In genomic region chr16:6232060-6232459, GRCh38 we compare ENCODE assay signal across 21 cellular contexts.
DNase-seq lines count a peak whose midpoint lies in the region; ATAC-seq, FAIRE-seq and TF ChIP-seq lines count a peak whose summit lies in the region.
"Had no signal": no experiment of that assay in that cellular context is flagged by ENCODE, and none has a peak within 500 bp of the region (broad histone marks: within the 10 kb centered on the region; RNA-seq: fewer than 3 reads in every experiment).

No MANE protein-coding gene starts in this region.

- peaks cover 12% of the 10 kb centered on the region for H3K9me3 Mint-ChIP-seq in activated naive CD8-positive, alpha-beta T cell treated with anti-CD3 and anti-CD28 coated beads for 36 hours

- H3F3A ChIP-seq in neural cell (ENCODE audit: insufficient read depth, low read length, poor library complexity, severe bottlenecking), result no peaks in the 10 kb centered on the region

- no peaks in the 10 kb centered on the region for H4K20me1 ChIP-seq in neural cell (ENCODE audit: insufficient read depth)
- H4K20me1 ChIP-seq: BLaER1 treated with 17β-estradiol and CSF1 and Interleukin-3, amounts not matched to agents 10 nM and 100 nM had no signal

- H3K9me2 ChIP-seq in neural cell (ENCODE audit: insufficient read depth, low read length), result no peaks in the 10 kb centered on the region

- TF ChIP-seq CTCF in neural cell (IDR thresholded peaks at IDR 0.05; ENCODE audit: poor library complexity, severe bottlenecking), result no peak
- TF ChIP-seq CTCF in pancreas (IDR thresholded peaks at IDR 0.05), result no peak

- H3K4me3 ChIP-seq in neural cell (ENCODE audit: low read length) (no peak overlapping the region), pancreas (no peak overlapping the region)
- H3K4me3 ChIP-seq: BLaER1 treated with 17β-estradiol and CSF1 and Interleukin-3, amounts not matched to agents 10 nM and 100 nM; GM23248 had no signal

- H3K27ac ChIP-seq in neural cell (ENCODE audit: low read length), result peak overlapping the region; percentile 36
- no peak overlapping the region for H3K27ac ChIP-seq in pancreas
- H3K27ac ChIP-seq: BLaER1 treated with 17β-estradiol and CSF1 and Interleukin-3, amounts not matched to agents 10 nM and 100 nM; GM23248 had no signal

- TF ChIP-seq EP300 in neural cell (conservative IDR thresholded peaks at IDR 0.05; ENCODE audit: poor library complexity, severe bottlenecking), result no peak

- no peak for TF ChIP-seq RAD21 in neural cell (conservative IDR thresholded peaks at IDR 0.05)

- H3K9me3 ChIP-seq in neural cell (ENCODE audit: low read length) (no peaks in the 10 kb centered on the region), pancreas (no peaks in the 10 kb centered on the region)
- H3K9me3 ChIP-seq: BE2C; BLaER1 treated with 17β-estradiol and CSF1 and Interleukin-3, amounts not matched to agents 10 nM and 100 nM had no signal

- ATAC-seq in pancreas, result no peak

- no peak overlapping the region for H3K27ac Mint-ChIP-seq in activated naive CD8-positive, alpha-beta T cell treated with anti-CD3 and anti-CD28 coated beads for 36 hours
- H3K27ac Mint-ChIP-seq: CD14-positive monocyte; CD4-positive, alpha-beta T cell had no signal

- FAIRE-seq in pancreas (lab: Jason Lieb, UNC), result no peak
- FAIRE-seq: G401.6, GM12892, H1 had no signal

- no peak overlapping the region for H2AFZ ChIP-seq in neural cell (ENCODE audit: low read depth, low read length)
- H2AFZ ChIP-seq: GM23248 had no signal

- no peaks in the 10 kb centered on the region for H3K4me1 Mint-ChIP-seq in activated naive CD8-positive, alpha-beta T cell treated with anti-CD3 and anti-CD28 coated beads for 36 hours
- H3K4me1 Mint-ChIP-seq: CD14-positive monocyte had no signal

- intact Hi-C loops in pancreas (cut with DNase I), result no loop called here

- H3K36me3 Mint-ChIP-seq in activated naive CD8-positive, alpha-beta T cell treated with anti-CD3 and anti-CD28 coated beads for 36 hours, result no peaks in the 10 kb centered on the region
- H3K36me3 Mint-ChIP-seq: CD14-positive monocyte had no signal

- WGBS in pancreas, 2 donors, result 30 to 47% methylated on average over 4 of the region's 4 CpGs

- H3K79me2 ChIP-seq in neural cell (replicated peaks; ENCODE audit: insufficient read depth, low read length), result no peaks in the 10 kb centered on the region

- H3K27me3 ChIP-seq in neural cell (ENCODE audit: insufficient read depth, low read depth, low read length) (no peaks in the 10 kb centered on the region), pancreas (no peaks in the 10 kb centered on the region)
- H3K27me3 ChIP-seq: BE2C; BLaER1 treated with 17β-estradiol and CSF1 and Interleukin-3, amounts not matched to agents 10 nM and 100 nM had no signal

- DNase-seq in NCI-H2227 (lab: John Stamatoyannopoulos, UW; ENCODE audit: unreplicated experiment) (peak; percentile 32), cerebellar nuclear complex (lab: John Stamatoyannopoulos, UW) (peak; percentile 41 to 53), pancreas (no peak), AG08395 (ENCODE audit: low spot score) (no peak)
- DNase-seq in activated naive CD8-positive, alpha-beta T cell treated with anti-CD3 and anti-CD28 coated beads for 36 hours, result no peak
- DNase-seq: AML-193; BE2C; Calu3; CD4-positive, alpha-beta T cell; COR-L47; DMS53; DMS79 treated with DMSO at 0.1 percent for 48 hours; GM23248; H7; HCEC 1CT had no signal

- H3K27me3 Mint-ChIP-seq in activated naive CD8-positive, alpha-beta T cell treated with anti-CD3 and anti-CD28 coated beads for 36 hours, result no peaks in the 10 kb centered on the region
- H3K27me3 Mint-ChIP-seq: CD4-positive, alpha-beta T cell had no signal

- H3K4me2 ChIP-seq in neural cell (ENCODE audit: low read length), result no peak overlapping the region
- H3K4me2 ChIP-seq: BLaER1 treated with 17β-estradiol and CSF1 and Interleukin-3, amounts not matched to agents 10 nM and 100 nM had no signal

- H3K9ac ChIP-seq in neural cell (ENCODE audit: low read length), result no peak overlapping the region
- H3K9ac ChIP-seq: BLaER1 treated with 17β-estradiol and CSF1 and Interleukin-3, amounts not matched to agents 10 nM and 100 nM; GM23248 had no signal

- H3K36me3 ChIP-seq in neural cell (ENCODE audit: insufficient read depth, low read length) (no peaks in the 10 kb centered on the region), pancreas (no peaks in the 10 kb centered on the region)
- H3K36me3 ChIP-seq: BE2C; BLaER1 treated with 17β-estradiol and CSF1 and Interleukin-3, amounts not matched to agents 10 nM and 100 nM had no signal

- H3K4me3 Mint-ChIP-seq in activated naive CD8-positive, alpha-beta T cell treated with anti-CD3 and anti-CD28 coated beads for 36 hours, result no peak overlapping the region
- H3K4me3 Mint-ChIP-seq: CD14-positive monocyte; CD4-positive, alpha-beta T cell had no signal

- H3K4me1 ChIP-seq in pancreas, result no peaks in the 10 kb centered on the region
- H3K4me1 ChIP-seq: BE2C; BLaER1 treated with 17β-estradiol and CSF1 and Interleukin-3, amounts not matched to agents 10 nM and 100 nM had no signal

TF ChIP-seq in neural cell, 6 proteins besides CTCF, POLR2A, EP300 and RAD21:
- TF ChIP-seq POLR2AphosphoS5 (IDR thresholded peaks at IDR 0.05) (peak; percentile 67), REST (IDR thresholded peaks at IDR 0.05; ENCODE audit: borderline replicate concordance) (peak; percentile 75), TAF1 (IDR thresholded peaks at IDR 0.05; ENCODE audit: low read depth) (no peak)

Comparison
In these comparisons a context has a peak if more than half of its experiments do, and no peak if none do; other contexts are left out.
1. DNase-seq: peak in NCI-H2227 (single experiment) and cerebellar nuclear complex (2 of 2); none in activated naive CD8-positive, alpha-beta T cell treated with anti-CD3 and anti-CD28 coated beads for 36 hours (single experiment), pancreas (0 of 6) and AG08395 (single experiment).